Comparison of ENCODE assay signal across 12 cellular contexts in genomic region chr11:72764503-72764902, GRCh38. TPM values are rescaled to one million over a fixed set of nuclear protein-coding genes. Genes with fewer than 3 reads are reported as not detected.
DNase-seq lines count a peak whose midpoint lies in the region; ATAC-seq, FAIRE-seq and TF ChIP-seq lines count a peak whose summit lies in the region.
"Had no signal": no experiment of that assay in that cellular context is flagged by ENCODE, and none has a peak within 500 bp of the region (broad histone marks: within the 10 kb centered on the region; RNA-seq: fewer than 3 reads in every experiment).

No MANE protein-coding gene starts in this region.

- H3K4me1 ChIP-seq in HepG2 (ENCODE audit: insufficient read depth, low read length) (peaks cover 54% of the 10 kb centered on the region), right lobe of liver (peaks cover 0 to 62% (median 21%) of the 10 kb centered on the region in 4 donors)
- H3K4me1 ChIP-seq: suprapubic skin had no signal

- DNase-seq in HepG2 (ENCODE audit: low spot score) (no peak), right lobe of liver (no peak), NCI-H748 treated with DMSO at 0.1 percent for 48 hours (lab: John Stamatoyannopoulos, UW) (peak; percentile 77), islet precursor cell (peak; percentile 78), GM20000 (ENCODE audit: low spot score) (no peak), glutamatergic neuron (no peak)
- DNase-seq: activated B cell treated with CpG ODN at 0.5 μM for 24 hours; activated T-cell treated with anti-CD3 and anti-CD28 coated beads, Interleukin-2, amount 50 U/mL, for 1 hour had no signal

- no peak for TF ChIP-seq RAD21 in HepG2 (CRISPR knock-in tag; IDR thresholded peaks at IDR 0.05)

- FAIRE-seq in HepG2 (lab: Jason Lieb, UNC): no peak

- H3K27me3 ChIP-seq in HepG2 (ENCODE audit: control insufficient read depth in 1 of 2, insufficient read depth in 2 of 2, low read length in 2 of 2) (no peaks in the 10 kb centered on the region), right lobe of liver (no peaks in the 10 kb centered on the region)
- H3K27me3 ChIP-seq: suprapubic skin had no signal

- no peak overlapping the region for H3K27ac Mint-ChIP-seq in glutamatergic neuron (ENCODE audit: unreplicated experiment)
- H3K27ac Mint-ChIP-seq: activated B cell treated with CpG ODN at 0.5 μM for 24 hours had no signal

- 98% methylated on average over 10 of the region's 13 CpGs for WGBS in HepG2 (ENCODE audit: low lambda C conversion rate)
- WGBS in right lobe of liver (ENCODE audit: insufficient coverage, low coverage, low lambda C conversion rate, missing lambda C conversion rate): 80% methylated on average over 1 of the region's 13 CpGs

- H3K27ac ChIP-seq in HepG2 (ENCODE audit: extremely low read length, insufficient read depth, low read length) (no peak overlapping the region), right lobe of liver (no peak overlapping the region)
- H3K27ac ChIP-seq: SK-N-MC, suprapubic skin had no signal

- H3K4me1 Mint-ChIP-seq in glutamatergic neuron (ENCODE audit: low read depth, unreplicated experiment): peaks cover 7% of the 10 kb centered on the region

- no peak overlapping the region for H2AFZ ChIP-seq in HepG2 (ENCODE audit: low read length)

- BruUV-seq in HepG2 (replicated peaks; lab: Mats Ljungman, UMichigan): no TSS peak

- H3K9me3 Mint-ChIP-seq in glutamatergic neuron (ENCODE audit: unreplicated experiment): no peaks in the 10 kb centered on the region
- H3K9me3 Mint-ChIP-seq: activated B cell treated with CpG ODN at 0.5 μM for 24 hours had no signal

- intact Hi-C loops in HepG2 (cut with micrococcal nuclease; ENCODE audit: unreplicated experiment): no loop called here
- intact Hi-C loops in right lobe of liver (cut with DNase I): no loop called here

- no peak overlapping the region for H3K9ac ChIP-seq in HepG2 (ENCODE audit: insufficient read depth, low read depth, low read length)

- in situ Hi-C loops in HepG2 (cut with HindIII; ENCODE audit: extremely low pct_ligation_motif_present, low pct_unique_long_range_greater_than_20kb): no loop called here

- peaks cover 3% of the 10 kb centered on the region; the same call in 1 of the 2 replicates for H4K20me1 ChIP-seq in HepG2 (ENCODE audit: insufficient read depth, low read length)

- no peak overlapping the region for H3K4me3 Mint-ChIP-seq in glutamatergic neuron (ENCODE audit: unreplicated experiment)
- H3K4me3 Mint-ChIP-seq: activated B cell treated with CpG ODN at 0.5 μM for 24 hours had no signal

- H3K9me3 ChIP-seq in HepG2 (ENCODE audit: low read length) (no peaks in the 10 kb centered on the region), right lobe of liver (no peaks in the 10 kb centered on the region)
- H3K9me3 ChIP-seq: suprapubic skin had no signal

- no peak for ATAC-seq in HepG2
- no peak for ATAC-seq in right lobe of liver
- no peak for ATAC-seq in GM21619 (IDR thresholded peaks at IDR 0.05; ENCODE audit: unreplicated experiment)
- no peak for ATAC-seq in HG03025 (IDR thresholded peaks at IDR 0.05; ENCODE audit: low FRiP score, unreplicated experiment)

- peaks cover under 1% of the 10 kb centered on the region for H3K27me3 Mint-ChIP-seq in glutamatergic neuron (ENCODE audit: unreplicated experiment)
- H3K27me3 Mint-ChIP-seq: activated B cell treated with CpG ODN at 0.5 μM for 24 hours had no signal

- TF ChIP-seq POLR2A in HepG2 (IDR thresholded peaks at IDR 0.05; ENCODE audit: insufficient read depth in 1 of 2, low read depth in 2 of 2, low read length in 2 of 2) (no peak), right lobe of liver (IDR thresholded peaks at IDR 0.05) (no peak)

- CTCF ChIA-PET in HepG2 (lab: Yijun Ruan, JAX; ENCODE audit: low intra/inter-chr PET ratio, low total read pairs): interaction anchor here (1.3 kb wide), 1 partner anchor 29 kb away, joined by 7 read pairs; the partner anchor contains the start of gene STARD10

- TF ChIP-seq EP300 in HepG2 (IDR thresholded peaks at IDR 0.05; ENCODE audit: low read depth in 2 of 2, low read length in 2 of 2) (no peak), HepG2 (CRISPR knock-in tag; IDR thresholded peaks at IDR 0.05; ENCODE audit: borderline replicate concordance) (no peak)

- H3K36me3 ChIP-seq in HepG2 (replicated peaks in 1 of 2; ENCODE audit: control insufficient read depth in 1 of 2, insufficient read depth in 2 of 2, low read length in 2 of 2) (peaks cover 13 to 23% of the 10 kb centered on the region in 2 experiments; a peak in 4 of 5 replicates), right lobe of liver (peaks cover 0 to 20% (median 3%) of the 10 kb centered on the region in 4 donors)
- H3K36me3 ChIP-seq: suprapubic skin had no signal

- H3K79me2 ChIP-seq in HepG2 (ENCODE audit: insufficient read depth, low read length): peaks cover 63% of the 10 kb centered on the region

- TF ChIP-seq CTCF in HepG2 (CRISPR knock-in tag; IDR thresholded peaks at IDR 0.05): no peak; the same call in 1 of the 2 replicates
- no peak for TF ChIP-seq CTCF in right lobe of liver (IDR thresholded peaks at IDR 0.05)
- TF ChIP-seq CTCF in GM20000 (IDR thresholded peaks at IDR 0.05; ENCODE audit: extremely low read depth, missing control alignments): no peak
- TF ChIP-seq CTCF in glutamatergic neuron (IDR thresholded peaks at IDR 0.05; ENCODE audit: partially characterized antibody, unreplicated experiment): no peak

- POLR2A ChIA-PET in HepG2 (lab: Yijun Ruan, JAX): no interaction called here

- no peak overlapping the region for H3K4me2 ChIP-seq in HepG2 (ENCODE audit: low read depth, low read length)

- no peaks in the 10 kb centered on the region for H3K36me3 Mint-ChIP-seq in glutamatergic neuron (ENCODE audit: unreplicated experiment)

- H3K4me3 ChIP-seq in HepG2 (replicated peaks in 1 of 3; ENCODE audit: insufficient read depth in 1 of 3, low read depth in 2 of 3, low read length in 3 of 3): no peak overlapping the region
- H3K4me3 ChIP-seq in right lobe of liver: no peak overlapping the region
- H3K4me3 ChIP-seq: SK-N-MC, suprapubic skin had no signal

RNA-seq across cellular contexts. Expression of gene ARAP1, which starts 12.3 kb away (rescaled TPM):
- total RNA-seq in HepG2 (2016; rRNA removed; fragmentation: Illumina TruSeq; extraction: Trizol) (55.2 and 55.5 TPM in 2 replicates), right lobe of liver (10 to 100 TPM; 32.9 to 76.7 (median 41.2) TPM), glutamatergic neuron (ENCODE audit: unreplicated experiment) (20.5 TPM)
- 21.9 TPM in 2 replicates for total RNA-seq in HepG2 (2016; cell fraction: cytosol; rRNA removed; fragmentation: Illumina TruSeq; extraction: Trizol; ENCODE audit: low read depth)
- 49.1 and 52.3 TPM in 2 replicates for total RNA-seq in HepG2 (2016; cell fraction: insoluble cytoplasmic fraction; rRNA removed; fragmentation: Illumina TruSeq; extraction: Trizol)
- 15.6 and 18.1 TPM in 2 replicates for total RNA-seq in HepG2 (2016; cell fraction: membrane; rRNA removed; fragmentation: Illumina TruSeq; extraction: Trizol)
- total RNA-seq in HepG2 (2016; cell fraction: nucleus; rRNA removed; fragmentation: Illumina TruSeq; extraction: Trizol): 76.5 and 77.3 TPM in 2 replicates
- polyA plus RNA-seq in HepG2 (2011; rRNA removed): 43.2 and 64.0 TPM in 2 replicates
- polyA plus RNA-seq in HepG2 (2011; cell fraction: cytosol; rRNA removed): 27.5 and 37.2 TPM in 2 replicates
- 341 and 362 TPM in 2 replicates for polyA plus RNA-seq in HepG2 (2011; cell fraction: nucleus; rRNA removed)
- 33.2 and 39.7 TPM in 2 replicates for polyA plus RNA-seq in HepG2 (2012)
- polyA plus RNA-seq in HepG2 (2016; cell fraction: cytosol; fragmentation: Illumina TruSeq; extraction: Trizol; ENCODE audit: low read depth): 2.2 and 3.2 TPM in 2 replicates
- 40.0 and 49.8 TPM in 2 replicates for polyA plus RNA-seq in HepG2 (2016; cell fraction: insoluble cytoplasmic fraction; fragmentation: Illumina TruSeq; extraction: Trizol; ENCODE audit: low read depth)
- polyA plus RNA-seq in HepG2 (2016; cell fraction: membrane; fragmentation: Illumina TruSeq; extraction: Trizol; ENCODE audit: low read depth): 5.5 and 6.6 TPM in 2 replicates
- 163 and 180 TPM in 2 replicates for polyA plus RNA-seq in HepG2 (2016; cell fraction: nucleus; fragmentation: Illumina TruSeq; extraction: Trizol; ENCODE audit: insufficient read depth, low read depth)
- 42.6 and 95.7 TPM in 2 replicates for polyA minus RNA-seq in HepG2 (2011; rRNA and poly(A)+ RNA removed; ENCODE audit: low replicate concordance)
- 32.2 and 38.2 TPM in 2 replicates for polyA minus RNA-seq in HepG2 (2011; cell fraction: cytosol; rRNA and poly(A)+ RNA removed)
- polyA minus RNA-seq in HepG2 (2011; cell fraction: nucleus; rRNA and poly(A)+ RNA removed): 73.1 and 90.3 TPM in 2 replicates

RNA-seq across cellular contexts. Expression of gene STARD10, which starts 29.3 kb away (rescaled TPM):
- total RNA-seq in HepG2 (2016; rRNA removed; fragmentation: Illumina TruSeq; extraction: Trizol) (248 and 341 TPM in 2 replicates), right lobe of liver (100 to 1,000 TPM; 282 to 525 (median 330) TPM), glutamatergic neuron (ENCODE audit: unreplicated experiment) (13.5 TPM)
- 1,658 and 1,675 TPM in 2 replicates for total RNA-seq in HepG2 (2016; cell fraction: cytosol; rRNA removed; fragmentation: Illumina TruSeq; extraction: Trizol; ENCODE audit: low read depth)
- 231 and 367 TPM in 2 replicates for total RNA-seq in HepG2 (2016; cell fraction: insoluble cytoplasmic fraction; rRNA removed; fragmentation: Illumina TruSeq; extraction: Trizol)
- total RNA-seq in HepG2 (2016; cell fraction: membrane; rRNA removed; fragmentation: Illumina TruSeq; extraction: Trizol): 1,130 and 1,245 TPM in 2 replicates
- total RNA-seq in HepG2 (2016; cell fraction: nucleus; rRNA removed; fragmentation: Illumina TruSeq; extraction: Trizol): 138 and 147 TPM in 2 replicates
- polyA plus RNA-seq in HepG2 (2011; rRNA removed): 260 and 311 TPM in 2 replicates
- polyA plus RNA-seq in HepG2 (2011; cell fraction: cytosol; rRNA removed): 248 and 317 TPM in 2 replicates
- 146 and 149 TPM in 2 replicates for polyA plus RNA-seq in HepG2 (2011; cell fraction: nucleus; rRNA removed)
- polyA plus RNA-seq in HepG2 (2012): 146 and 179 TPM in 2 replicates
- polyA plus RNA-seq in HepG2 (2016; cell fraction: cytosol; fragmentation: Illumina TruSeq; extraction: Trizol; ENCODE audit: low read depth): 2,121 and 2,355 TPM in 2 replicates
- 324 and 400 TPM in 2 replicates for polyA plus RNA-seq in HepG2 (2016; cell fraction: insoluble cytoplasmic fraction; fragmentation: Illumina TruSeq; extraction: Trizol; ENCODE audit: low read depth)
- 1,491 and 1,549 TPM in 2 replicates for polyA plus RNA-seq in HepG2 (2016; cell fraction: membrane; fragmentation: Illumina TruSeq; extraction: Trizol; ENCODE audit: low read depth)
- 357 and 378 TPM in 2 replicates for polyA plus RNA-seq in HepG2 (2016; cell fraction: nucleus; fragmentation: Illumina TruSeq; extraction: Trizol; ENCODE audit: insufficient read depth, low read depth)
- polyA minus RNA-seq in HepG2 (2011; rRNA and poly(A)+ RNA removed; ENCODE audit: low replicate concordance): 15.4 and 222 TPM in 2 replicates
- polyA minus RNA-seq in HepG2 (2011; cell fraction: cytosol; rRNA and poly(A)+ RNA removed): 77.0 and 88.8 TPM in 2 replicates
- polyA minus RNA-seq in HepG2 (2011; cell fraction: nucleus; rRNA and poly(A)+ RNA removed): 41.4 and 44.8 TPM in 2 replicates

RNA-seq across cellular contexts. Expression of gene ATG16L2, which starts 49.7 kb away (rescaled TPM):
- 0.79 and 6.2 TPM in 2 replicates for total RNA-seq in HepG2 (2016; rRNA removed; fragmentation: Illumina TruSeq; extraction: Trizol)
- total RNA-seq in HepG2 (2016; cell fraction: cytosol; rRNA removed; fragmentation: Illumina TruSeq; extraction: Trizol; ENCODE audit: low read depth): 0.71 and 1.1 TPM in 2 replicates
- 0.88 and 6.5 TPM in 2 replicates for total RNA-seq in HepG2 (2016; cell fraction: insoluble cytoplasmic fraction; rRNA removed; fragmentation: Illumina TruSeq; extraction: Trizol)
- 0.93 and 2.4 TPM in 2 replicates for total RNA-seq in HepG2 (2016; cell fraction: membrane; rRNA removed; fragmentation: Illumina TruSeq; extraction: Trizol)
- total RNA-seq in HepG2 (2016; cell fraction: nucleus; rRNA removed; fragmentation: Illumina TruSeq; extraction: Trizol): 11.6 and 12.0 TPM in 2 replicates
- 14.8 and 19.3 TPM in 2 replicates for polyA plus RNA-seq in HepG2 (2011; rRNA removed)
- 2.1 and 3.0 TPM in 2 replicates for polyA plus RNA-seq in HepG2 (2011; cell fraction: cytosol; rRNA removed)
- 251 and 263 TPM in 2 replicates for polyA plus RNA-seq in HepG2 (2011; cell fraction: nucleus; rRNA removed)
- polyA plus RNA-seq in HepG2 (2012): 8.2 and 9.1 TPM in 2 replicates
- polyA plus RNA-seq in HepG2 (2016; cell fraction: cytosol; fragmentation: Illumina TruSeq; extraction: Trizol; ENCODE audit: low read depth): 0.28 and 0.58 TPM in 2 replicates
- 0.75 and 1.2 TPM in 2 replicates for polyA plus RNA-seq in HepG2 (2016; cell fraction: insoluble cytoplasmic fraction; fragmentation: Illumina TruSeq; extraction: Trizol; ENCODE audit: low read depth)
- 0.56 and 0.72 TPM in 2 replicates for polyA plus RNA-seq in HepG2 (2016; cell fraction: membrane; fragmentation: Illumina TruSeq; extraction: Trizol; ENCODE audit: low read depth)
- 31.9 and 32.0 TPM in 2 replicates for polyA plus RNA-seq in HepG2 (2016; cell fraction: nucleus; fragmentation: Illumina TruSeq; extraction: Trizol; ENCODE audit: insufficient read depth, low read depth)
- polyA minus RNA-seq in HepG2 (2011; rRNA and poly(A)+ RNA removed; ENCODE audit: low replicate concordance): 9.4 and 19.0 TPM in 2 replicates
- polyA minus RNA-seq in HepG2 (2011; cell fraction: cytosol; rRNA and poly(A)+ RNA removed): 0.69 and 0.97 TPM in 2 replicates
- polyA minus RNA-seq in HepG2 (2011; cell fraction: nucleus; rRNA and poly(A)+ RNA removed): 25.1 and 27.8 TPM in 2 replicates
- total RNA-seq in right lobe of liver: 10 to 100 TPM in 5 of 6 experiments, 1 to 10 TPM in 1; 8.6 to 23.8 (median 15.4) TPM
- 6.9 TPM for total RNA-seq in glutamatergic neuron (ENCODE audit: unreplicated experiment)

Comparison
In these comparisons a context has a peak if more than half of its experiments do, and no peak if none do; other contexts are left out.
1. DNase-seq: peak in NCI-H748 treated with DMSO at 0.1 percent for 48 hours (single experiment) and islet precursor cell (single experiment); none in HepG2 (single experiment), right lobe of liver (0 of 3), GM20000 (single experiment) and glutamatergic neuron (single experiment).